In genomic region chr11:94895971-94896370, GRCh38 we compare ENCODE assay signal across 18 cellular contexts.
DNase-seq lines count a peak whose midpoint lies in the region; ATAC-seq, FAIRE-seq and TF ChIP-seq lines count a peak whose summit lies in the region.
"Had no signal": no experiment of that assay in that cellular context is flagged by ENCODE, and none has a peak within 500 bp of the region (broad histone marks: within the 10 kb centered on the region; RNA-seq: fewer than 3 reads in every experiment).

No MANE protein-coding gene starts in this region.

- no peak overlapping the region for H3K56ac ChIP-seq in IMR-90 (ENCODE audit: extremely low read depth, insufficient read depth, low read length)

- no peak overlapping the region for H3K18ac ChIP-seq in IMR-90 (ENCODE audit: low read depth, low read length)

- no peak overlapping the region for H3K27ac Mint-ChIP-seq in immature natural killer cell
- no peak overlapping the region for H3K27ac Mint-ChIP-seq in activated T-cell treated with anti-CD3 and anti-CD28 coated beads, Interleukin-2, amount 50 U/mL, for 72 hours
- H3K27ac Mint-ChIP-seq in stimulated activated naive B cell treated with anti-CD40 and anti-IgM and Interleukin-4, amounts not matched to agents 10 μg/mL and 1 μg/mL and 100 μg/mL, for 72 hours = no peak overlapping the region
- H3K27ac Mint-ChIP-seq: activated naive CD8-positive, alpha-beta T cell treated with anti-CD3 and anti-CD28 coated beads, Interleukin-2, amount 50 U/mL, for 24 hours; endodermal cell; stimulated activated naive CD8-positive, alpha-beta T cell treated with anti-CD3 and anti-CD28 coated beads, Interleukin-15, Interleukin-2, amounts not matched to agents 100 ng/mL and 50 ng/mL, for 24 hours had no signal

- peaks cover 14% of the 10 kb centered on the region for H3K9me3 ChIP-seq in IMR-90 (ENCODE audit: control insufficient read depth, insufficient read depth, low read length)
- no peaks in the 10 kb centered on the region for H3K9me3 ChIP-seq in keratinocyte (ENCODE audit: control insufficient read depth, low read depth, low read length)
- H3K9me3 ChIP-seq: BE2C had no signal

- H3K14ac ChIP-seq in IMR-90 (replicated peaks; ENCODE audit: low read depth, low read length) = no peak overlapping the region

- no peak overlapping the region for H4K5ac ChIP-seq in IMR-90 (ENCODE audit: low read depth, low read length)

- no peak overlapping the region for H2BK20ac ChIP-seq in IMR-90 (ENCODE audit: low read depth, low read length)

- in situ Hi-C loops in ACHN (cut with HindIII; ENCODE audit: low pct_ligation_motif_present, low pct_unique_long_range_greater_than_20kb, low sequenced_read_pairs) (no loop called here), IMR-90 (cut with MboI; ENCODE audit: low sequenced_read_pairs) (no loop called here)

- H2AFZ ChIP-seq in IMR-90 (replicated peaks; ENCODE audit: low read length, poor library complexity) (no peak overlapping the region), keratinocyte (ENCODE audit: control insufficient read depth, low read length) (no peak overlapping the region)

- no peak overlapping the region for H4K91ac ChIP-seq in IMR-90 (ENCODE audit: insufficient read depth, low read depth, low read length)

- no peak overlapping the region for H2BK120ac ChIP-seq in IMR-90 (ENCODE audit: low read depth, low read length)

- no peak overlapping the region for H2AK5ac ChIP-seq in IMR-90 (ENCODE audit: low read depth, low read length)

- H3K4me3 ChIP-seq in IMR-90 (ENCODE audit: insufficient read depth, low read depth, low read length) (no peak overlapping the region), bronchial epithelial cell (ENCODE audit: low read depth, low read length) (no peak overlapping the region), keratinocyte (ENCODE audit: control insufficient read depth in 2 of 3, extremely low read depth in 1 of 3, insufficient read depth in 2 of 3, low read depth in 1 of 3, low read length in 3 of 3) (no peak overlapping the region)

- no peak for TF ChIP-seq CTCF in IMR-90 (conservative IDR thresholded peaks at IDR 0.05; ENCODE audit: low read depth, low read length)
- no peak for TF ChIP-seq CTCF in bronchial epithelial cell (IDR thresholded peaks at IDR 0.05; ENCODE audit: insufficient read depth, low read length, severe bottlenecking)
- no peak for TF ChIP-seq CTCF in keratinocyte (optimal IDR thresholded peaks at IDR 0.05 in 1 of 3, IDR thresholded peaks at IDR 0.05 in 1 of 3, conservative IDR thresholded peaks at IDR 0.05 in 1 of 3; ENCODE audit: extremely low read depth in 1 of 3, insufficient read depth in 2 of 3, low read length in 3 of 3)

- TF ChIP-seq POLR2A in IMR-90 (IDR thresholded peaks at IDR 0.05; ENCODE audit: low read depth, low read length) = no peak

- no peaks in the 10 kb centered on the region for H3K4me1 Mint-ChIP-seq in immature natural killer cell
- no peaks in the 10 kb centered on the region for H3K4me1 Mint-ChIP-seq in activated T-cell treated with anti-CD3 and anti-CD28 coated beads, Interleukin-2, amount 50 U/mL, for 72 hours (ENCODE audit: low read depth)
- no peaks in the 10 kb centered on the region for H3K4me1 Mint-ChIP-seq in stimulated activated naive B cell treated with anti-CD40 and anti-IgM and Interleukin-4, amounts not matched to agents 10 μg/mL and 1 μg/mL and 100 μg/mL, for 72 hours
- H3K4me1 Mint-ChIP-seq: activated naive CD8-positive, alpha-beta T cell treated with anti-CD3 and anti-CD28 coated beads, Interleukin-2, amount 50 U/mL, for 24 hours had no signal

- BruUV-seq in IMR-90 (replicated peaks; lab: Mats Ljungman, UMichigan) = no TSS peak

- no CpG with 5 or more reads among the region's 2 CpGs for WGBS in IMR-90 (ENCODE audit: extremely low coverage in 2 of 2, insufficient read length in 1 of 2), 2 experiments

- H3K27ac ChIP-seq in IMR-90 (ENCODE audit: insufficient read depth, low read length) (no peak overlapping the region), keratinocyte (ENCODE audit: control insufficient read depth, insufficient read depth, low read length) (no peak overlapping the region)

- H3K4me1 ChIP-seq in IMR-90 (ENCODE audit: control insufficient read depth, insufficient read depth, low read length) = peaks cover 4% of the 10 kb centered on the region; the same call in 1 of the 2 replicates
- no peaks in the 10 kb centered on the region for H3K4me1 ChIP-seq in keratinocyte (ENCODE audit: control insufficient read depth, extremely low read depth, insufficient read depth, low read length)
- H3K4me1 ChIP-seq: BE2C had no signal

- H3K36me3 ChIP-seq in IMR-90 (ENCODE audit: control insufficient read depth, insufficient read depth, low read length) (peaks cover 9% of the 10 kb centered on the region), bronchial epithelial cell (ENCODE audit: control insufficient read depth, insufficient read depth, low read length) (peaks cover 8% of the 10 kb centered on the region), keratinocyte (ENCODE audit: control insufficient read depth in 2 of 2, extremely low read depth in 1 of 2, insufficient read depth in 2 of 2, low read length in 2 of 2) (peaks cover 12 to 16% of the 10 kb centered on the region in 2 experiments)
- H3K36me3 ChIP-seq: BE2C had no signal

- no peak overlapping the region for H3K23ac ChIP-seq in IMR-90 (ENCODE audit: low read depth, low read length)

- H2AK9ac ChIP-seq in IMR-90 (replicated peaks; ENCODE audit: low read depth, low read length, poor library complexity) = no peak overlapping the region

- no peaks in the 10 kb centered on the region for H3K27me3 ChIP-seq in IMR-90 (ENCODE audit: control insufficient read depth, insufficient read depth, low read length)
- no peaks in the 10 kb centered on the region for H3K27me3 ChIP-seq in bronchial epithelial cell (ENCODE audit: control insufficient read depth, insufficient read depth, low read length)
- no peaks in the 10 kb centered on the region for H3K27me3 ChIP-seq in keratinocyte (ENCODE audit: control insufficient read depth, extremely low read depth, insufficient read depth, low read length)
- H3K27me3 ChIP-seq: BE2C had no signal

- H3K36me3 Mint-ChIP-seq in immature natural killer cell = peaks cover 14 to 25% (median 14%) of the 10 kb centered on the region in 3 donors
- peaks cover 0 to 5% of the 10 kb centered on the region in 2 donors for H3K36me3 Mint-ChIP-seq in activated T-cell treated with anti-CD3 and anti-CD28 coated beads, Interleukin-2, amount 50 U/mL, for 72 hours (ENCODE audit: insufficient read depth in 2 of 2)
- peaks cover 0 to 3% of the 10 kb centered on the region in 2 donors for H3K36me3 Mint-ChIP-seq in stimulated activated naive B cell treated with anti-CD40 and anti-IgM and Interleukin-4, amounts not matched to agents 10 μg/mL and 1 μg/mL and 100 μg/mL, for 72 hours

- FAIRE-seq in bronchial epithelial cell (lab: Jason Lieb, UNC) (no peak), keratinocyte (lab: Jason Lieb, UNC) (peak; percentile 74)
- FAIRE-seq: H1 had no signal

- dilution Hi-C loops in IMR-90 (cut with HindIII; ENCODE audit: low sequenced_read_pairs, unreplicated experiment) = no loop called here
- dilution Hi-C loops in keratinocyte (cut with MboI; ENCODE audit: extremely low pct_ligation_motif_present, low sequenced_read_pairs) = no loop called here

- no peak overlapping the region for H4K8ac ChIP-seq in IMR-90 (ENCODE audit: low read depth in 2 of 2, low read length in 2 of 2)

- no peak for TF ChIP-seq RAD21 in IMR-90 (IDR thresholded peaks at IDR 0.05; ENCODE audit: low read length)

- intact Hi-C loops in IMR-90 (cut with micrococcal nuclease) = loop anchor here (10.0 kb wide), 1 partner anchor 1529 kb away; no protein-coding TSS in a partner anchor

- H3K9me1 ChIP-seq in IMR-90 (ENCODE audit: insufficient read depth, low read length) (no peaks in the 10 kb centered on the region), keratinocyte (ENCODE audit: control insufficient read depth, extremely low read depth, insufficient read depth, low read length) (no peaks in the 10 kb centered on the region)

- H3K79me1 ChIP-seq in IMR-90 (ENCODE audit: low read depth in 1 of 2, low read length in 2 of 2) = peaks cover 0 to 19% of the 10 kb centered on the region in 2 experiments; a peak in 2 of 4 replicates

- peaks cover 16% of the 10 kb centered on the region for H3K79me2 ChIP-seq in keratinocyte (ENCODE audit: control insufficient read depth, insufficient read depth, low read length)

- DNase-seq in ACHN = peak; percentile 72
- DNase-seq in IMR-90 = peak; percentile 73
- peak; percentile 80 for DNase-seq in bronchial epithelial cell (ENCODE audit: low read depth)
- DNase-seq in keratinocyte (ENCODE audit: low read depth, low spot score) = no peak
- DNase-seq in NCI-H2171 treated with DMSO at 0.1 percent for 48 hours (lab: John Stamatoyannopoulos, UW) = no peak
- DNase-seq in immature natural killer cell = no peak
- no peak for DNase-seq in activated T-cell treated with anti-CD3 and anti-CD28 coated beads, Interleukin-2, amount 50 U/mL, for 72 hours
- no peak for DNase-seq in stimulated activated naive B cell treated with anti-CD40 and anti-IgM and Interleukin-4, amounts not matched to agents 10 μg/mL and 1 μg/mL and 100 μg/mL, for 72 hours
- DNase-seq: activated CD8-positive, alpha-beta memory T cell treated with anti-CD3 and anti-CD28 coated beads, Interleukin-2, amount 50 U/mL, for 48 hours; activated naive CD8-positive, alpha-beta T cell treated with anti-CD3 and anti-CD28 coated beads, Interleukin-2, amount 50 U/mL, for 24 hours; BE2C; endodermal cell; NCI-H1048; NCI-H510A; posterior cingulate gyrus; stimulated activated CD4-positive, alpha-beta T cell treated with anti-CD3 and anti-CD28 coated beads, Interleukin-4, amount 100 ng/mL, for 24 hours had no signal

- H3K4me3 Mint-ChIP-seq in immature natural killer cell = no peak overlapping the region
- H3K4me3 Mint-ChIP-seq in activated T-cell treated with anti-CD3 and anti-CD28 coated beads, Interleukin-2, amount 50 U/mL, for 72 hours = no peak overlapping the region
- H3K4me3 Mint-ChIP-seq in stimulated activated naive B cell treated with anti-CD40 and anti-IgM and Interleukin-4, amounts not matched to agents 10 μg/mL and 1 μg/mL and 100 μg/mL, for 72 hours = no peak overlapping the region
- H3K4me3 Mint-ChIP-seq: activated naive CD8-positive, alpha-beta T cell treated with anti-CD3 and anti-CD28 coated beads, Interleukin-2, amount 50 U/mL, for 24 hours; endodermal cell; stimulated activated naive CD8-positive, alpha-beta T cell treated with anti-CD3 and anti-CD28 coated beads, Interleukin-15, Interleukin-2, amounts not matched to agents 100 ng/mL and 50 ng/mL, for 24 hours had no signal

- H3K9me3 Mint-ChIP-seq in immature natural killer cell = peaks cover 3 to 38% (median 17%) of the 10 kb centered on the region in 6 donors
- peaks cover 5 to 8% of the 10 kb centered on the region in 2 donors for H3K9me3 Mint-ChIP-seq in activated T-cell treated with anti-CD3 and anti-CD28 coated beads, Interleukin-2, amount 50 U/mL, for 72 hours
- peaks cover 15 to 19% of the 10 kb centered on the region in 2 donors for H3K9me3 Mint-ChIP-seq in stimulated activated naive B cell treated with anti-CD40 and anti-IgM and Interleukin-4, amounts not matched to agents 10 μg/mL and 1 μg/mL and 100 μg/mL, for 72 hours
- H3K9me3 Mint-ChIP-seq: endodermal cell had no signal

- ATAC-seq in IMR-90 (ENCODE audit: low read depth) = peak; percentile 64
- ATAC-seq in activated T-cell treated with anti-CD3 and anti-CD28 coated beads, Interleukin-2, amount 50 U/mL, for 72 hours (replicated peaks in 1 of 2) = no peak
- ATAC-seq in stimulated activated naive B cell treated with anti-CD40 and anti-IgM and Interleukin-4, amounts not matched to agents 10 μg/mL and 1 μg/mL and 100 μg/mL, for 72 hours (replicated peaks) = no peak
- ATAC-seq: activated naive CD8-positive, alpha-beta T cell treated with anti-CD3 and anti-CD28 coated beads, Interleukin-2, amount 50 U/mL, for 24 hours had no signal

- no peak overlapping the region for H3K4me2 ChIP-seq in IMR-90 (ENCODE audit: low read depth, low read length)
- H3K4me2 ChIP-seq in keratinocyte (ENCODE audit: control insufficient read depth, extremely low read depth, insufficient read depth, low read depth, low read length) = no peak overlapping the region

- no peak overlapping the region for H3K4ac ChIP-seq in IMR-90 (ENCODE audit: low read depth, low read length)

- peaks cover 2 to 12% (median 4%) of the 10 kb centered on the region in 3 donors for H3K27me3 Mint-ChIP-seq in immature natural killer cell (ENCODE audit: low read depth in 3 of 3)
- H3K27me3 Mint-ChIP-seq in activated T-cell treated with anti-CD3 and anti-CD28 coated beads, Interleukin-2, amount 50 U/mL, for 72 hours (ENCODE audit: low read depth) = no peaks in the 10 kb centered on the region
- H3K27me3 Mint-ChIP-seq in stimulated activated naive B cell treated with anti-CD40 and anti-IgM and Interleukin-4, amounts not matched to agents 10 μg/mL and 1 μg/mL and 100 μg/mL, for 72 hours = no peaks in the 10 kb centered on the region
- H3K27me3 Mint-ChIP-seq: activated naive CD8-positive, alpha-beta T cell treated with anti-CD3 and anti-CD28 coated beads, Interleukin-2, amount 50 U/mL, for 24 hours had no signal

- H3K9ac ChIP-seq in IMR-90 (ENCODE audit: low read depth, low read length) (no peak overlapping the region), keratinocyte (ENCODE audit: control insufficient read depth, extremely low read depth, insufficient read depth, low read length) (no peak overlapping the region)

- CTCF ChIA-PET in IMR-90 (lab: Yijun Ruan, JAX) = interaction anchor here (0.6 to 1.3 kb wide), 2 partner anchors 272 to 405 kb away, joined by 4 to 9 read pairs; no protein-coding TSS in a partner anchor

- no peak overlapping the region for H2BK5ac ChIP-seq in IMR-90 (ENCODE audit: low read depth, low read length, poor library complexity, severe bottlenecking)

- H2BK15ac ChIP-seq in IMR-90 (ENCODE audit: low read depth, low read length) = no peak overlapping the region

- H4K20me1 ChIP-seq in IMR-90 (ENCODE audit: insufficient read depth, low read length) (0 out of 2 replicates have a peak, but pooled peaks cover 5% of the 10 kb centered on the region), keratinocyte (ENCODE audit: control insufficient read depth, extremely low read depth, insufficient read depth, low read length) (no peaks in the 10 kb centered on the region)

- POLR2A ChIA-PET in IMR-90 (lab: Charles Lee; ENCODE audit: unreplicated experiment) = no interaction called here

Comparison
In these comparisons a context has a peak if more than half of its experiments do, and no peak if none do; other contexts are left out.
1. DNase-seq: peak in ACHN (single experiment), IMR-90 (single experiment) and bronchial epithelial cell (single experiment); none in keratinocyte (single experiment), NCI-H2171 treated with DMSO at 0.1 percent for 48 hours (single experiment), immature natural killer cell (0 of 3), activated T-cell treated with anti-CD3 and anti-CD28 coated beads, Interleukin-2, amount 50 U/mL, for 72 hours (0 of 2) and stimulated activated naive B cell treated with anti-CD40 and anti-IgM and Interleukin-4, amounts not matched to agents 10 μg/mL and 1 μg/mL and 100 μg/mL, for 72 hours (single experiment).